In the genomic region with DNA sequence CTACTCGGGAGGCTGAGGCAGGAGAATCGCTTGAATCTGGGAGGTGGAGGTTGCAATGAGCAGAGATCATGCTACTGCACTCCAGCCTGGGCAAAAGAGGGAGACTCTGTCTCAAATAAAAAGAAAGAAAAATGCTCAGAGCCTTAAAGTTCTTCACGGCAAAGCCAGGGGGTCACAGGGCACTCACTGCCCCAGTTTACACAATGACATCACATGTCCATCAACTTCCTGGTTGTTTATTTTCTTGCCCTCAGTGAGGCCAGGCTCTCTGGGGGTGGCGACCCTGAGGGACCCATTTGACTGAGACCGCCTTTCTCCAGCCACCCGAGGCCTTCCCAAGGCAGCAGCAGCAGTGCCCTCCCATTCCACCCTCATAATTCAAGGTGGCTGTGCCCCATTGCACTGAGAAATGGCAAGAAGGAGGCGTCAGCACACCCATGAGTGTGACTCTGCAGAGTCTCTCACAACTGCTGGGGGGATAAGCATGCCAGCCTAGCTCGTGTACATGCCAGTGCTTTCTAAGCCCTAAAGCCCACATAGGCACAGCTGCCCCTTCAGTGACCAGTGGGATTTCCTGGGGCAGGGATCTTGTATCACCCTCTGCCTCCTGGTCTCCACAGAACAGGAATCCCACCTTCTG, we compare ENCODE assay signal across 28 cellular contexts. TPM values are rescaled to one million over a fixed set of nuclear protein-coding genes. Genes with fewer than 3 reads are reported as not detected.
A peak's percentile ranks its signal among the peaks of the same experiment; 100 is the strongest.
DNase-seq lines count a peak whose midpoint lies in the region; ATAC-seq, FAIRE-seq and TF ChIP-seq lines count a peak whose summit lies in the region.
"Had no signal": no experiment of that assay in that cellular context is flagged by ENCODE, and none has a peak within 500 bp of the region (broad histone marks: within the 10 kb centered on the region; RNA-seq: fewer than 3 reads in every experiment).

No MANE protein-coding gene starts in this region.

- H3K27ac ChIP-seq in SK-N-SH (ENCODE audit: low read depth in 2 of 2, low read length in 1 of 2) (peak overlapping the region in 1 of 2 experiments; percentile 37; a peak in 2 of 4 replicates), H1 (ENCODE audit: low read depth, low read length) (no peak overlapping the region), right lobe of liver (peak overlapping the region in 2 of 3 donors; percentile 22 to 58)
- H3K27ac ChIP-seq: lower lobe of right lung, parathyroid adenoma, right atrium auricular region had no signal

- FAIRE-seq in H1 (lab: Jason Lieb, UNC) = no peak
- FAIRE-seq: GM12891 had no signal

- H2BK120ac ChIP-seq in H1 (replicated peaks; ENCODE audit: low read depth, low read length) = no peak overlapping the region

- no peak overlapping the region for H3K4me3 Mint-ChIP-seq in WTC11
- H3K4me3 Mint-ChIP-seq: activated CD4-positive, alpha-beta T cell treated with anti-CD3 and anti-CD28 coated beads, Interleukin-2, amount 10 ng/mL, durations not matched to agents 24 days and 14 days; activated naive CD8-positive, alpha-beta T cell treated with anti-CD3 and anti-CD28 coated beads, Interleukin-2, amount 10 ng/mL, durations not matched to agents 7 days and 5 days; activated T-cell treated with anti-CD3 and anti-CD28 coated beads, Interleukin-2, amount 50 U/mL, for 4 hours; CD4-positive, CD25-positive, alpha-beta regulatory T cell; natural killer cell treated with Interleukin-12 subunit alpha and Interleukin-12 subunit beta and Interleukin-15 and Interleukin-18, amount 100 ng/mL, for 72 hours had no signal

- H4K8ac ChIP-seq in H1 (ENCODE audit: extremely low read depth, insufficient read depth, low read length) = no peak overlapping the region

- H3K4me3 ChIP-seq in SK-N-SH (ENCODE audit: low read depth in 2 of 2, low read length in 1 of 2) (no peak overlapping the region), H1 (ENCODE audit: extremely low read depth in 1 of 4, insufficient read depth in 2 of 4, low read depth in 3 of 4, low read length in 4 of 4) (no peak overlapping the region), right lobe of liver (no peak overlapping the region), skeletal muscle satellite cell (ENCODE audit: low read length) (no peak overlapping the region)
- H3K4me3 ChIP-seq: ascending aorta, lower lobe of right lung, right atrium auricular region had no signal

- no peak for TF ChIP-seq EP300 in SK-N-SH (IDR thresholded peaks at IDR 0.05; ENCODE audit: borderline replicate concordance in 1 of 2, low read depth in 1 of 2, low read length in 1 of 2)
- no peak for TF ChIP-seq EP300 in H1 (IDR thresholded peaks at IDR 0.05; ENCODE audit: borderline replicate concordance in 1 of 2, low read depth in 2 of 2, low read length in 2 of 2)

- H3K79me1 ChIP-seq in H1 (ENCODE audit: low read depth, low read length) = no peaks in the 10 kb centered on the region

- H3K9me2 ChIP-seq in SK-N-SH = no peaks in the 10 kb centered on the region

- H3K4me2 ChIP-seq in SK-N-SH (peak overlapping the region; percentile 24), H1 (ENCODE audit: insufficient read depth in 1 of 2, low read depth in 2 of 2, low read length in 2 of 2) (no peak overlapping the region), skeletal muscle satellite cell (ENCODE audit: low read length) (peak overlapping the region; percentile 19)

- 0 out of 2 replicates have a peak, but pooled peaks cover 2% of the 10 kb centered on the region for H3K36me3 Mint-ChIP-seq in WTC11
- H3K36me3 Mint-ChIP-seq: activated naive CD8-positive, alpha-beta T cell treated with anti-CD3 and anti-CD28 coated beads, Interleukin-2, amount 10 ng/mL, durations not matched to agents 7 days and 5 days; natural killer cell treated with Interleukin-12 subunit alpha and Interleukin-12 subunit beta and Interleukin-15 and Interleukin-18, amount 100 ng/mL, for 72 hours had no signal

- no peak overlapping the region for H2BK12ac ChIP-seq in H1 (ENCODE audit: low read depth, low read length)

- no peak for TF ChIP-seq POLR2A in H1 (IDR thresholded peaks at IDR 0.05; ENCODE audit: control extremely low read depth in 1 of 2, low read depth in 2 of 2, low read length in 2 of 2)
- no peak for TF ChIP-seq POLR2A in right lobe of liver (IDR thresholded peaks at IDR 0.05)

- H3K9ac ChIP-seq in SK-N-SH (no peak overlapping the region), H1 (replicated peaks in 1 of 4; ENCODE audit: extremely low read depth in 1 of 4, low read depth in 3 of 4, low read length in 3 of 4) (no peak overlapping the region), skeletal muscle satellite cell (ENCODE audit: low read depth, low read length) (no peak overlapping the region)
- H3K9ac ChIP-seq: parathyroid adenoma had no signal

- H3K4ac ChIP-seq in H1 (replicated peaks; ENCODE audit: insufficient read length, low read depth, low read length) = no peak overlapping the region

- CTCF ChIA-PET in SK-N-SH (lab: Yijun Ruan, JAX) (no interaction called here), H1 (lab: Charles Lee; ENCODE audit: partially characterized antibody) (interaction anchor here (1.5 kb wide), 1 partner anchor 128 kb away, joined by 4 read pairs; no protein-coding TSS in a partner anchor), WTC11 (lab: Charles Lee) (no interaction called here)

- no peak overlapping the region for H3K23ac ChIP-seq in H1 (ENCODE audit: insufficient read length)

- H3K56ac ChIP-seq in H1 (replicated peaks; ENCODE audit: insufficient read length, low read depth, low read length) = no peak overlapping the region

- no peak for TF ChIP-seq CTCF in SK-N-SH (IDR thresholded peaks at IDR 0.05)
- no peak for TF ChIP-seq CTCF in H1 (IDR thresholded peaks at IDR 0.05; ENCODE audit: control extremely low read depth in 1 of 3, insufficient read depth in 1 of 3, low read depth in 1 of 3, low read length in 3 of 3)
- peak in 1 of 4 donors; percentile 9 for TF ChIP-seq CTCF in right lobe of liver (IDR thresholded peaks at IDR 0.05)
- no peak for TF ChIP-seq CTCF in WTC11 (IDR thresholded peaks at IDR 0.05)

- H2BK5ac ChIP-seq in H1 (ENCODE audit: low read depth, low read length) = no peak overlapping the region; the same call in 1 of the 2 replicates

- H3K23me2 ChIP-seq in H1 (ENCODE audit: low read depth, low read length) = no peaks in the 10 kb centered on the region

- H3K27ac Mint-ChIP-seq in WTC11 = no peak overlapping the region
- H3K27ac Mint-ChIP-seq: activated CD4-positive, alpha-beta T cell treated with anti-CD3 and anti-CD28 coated beads, Interleukin-2, amount 10 ng/mL, durations not matched to agents 24 days and 14 days; activated naive CD8-positive, alpha-beta T cell treated with anti-CD3 and anti-CD28 coated beads, Interleukin-2, amount 10 ng/mL, durations not matched to agents 7 days and 5 days; natural killer cell treated with Interleukin-12 subunit alpha and Interleukin-12 subunit beta and Interleukin-15 and Interleukin-18, amount 100 ng/mL, for 72 hours had no signal

- intact Hi-C loops in right lobe of liver (cut with DNase I) = no loop called here

- H3K9me3 ChIP-seq in SK-N-SH (no peaks in the 10 kb centered on the region), H1 (ENCODE audit: insufficient read depth in 2 of 2, low read depth in 1 of 2, low read length in 1 of 2) (no peaks in the 10 kb centered on the region), right lobe of liver (no peaks in the 10 kb centered on the region), skeletal muscle satellite cell (replicated peaks; ENCODE audit: low read length) (no peaks in the 10 kb centered on the region)
- H3K9me3 ChIP-seq: ascending aorta, lower lobe of right lung, right atrium auricular region had no signal

- H4K20me1 ChIP-seq in SK-N-SH (ENCODE audit: insufficient read depth) (no peaks in the 10 kb centered on the region), H1 (replicated peaks in 1 of 2; ENCODE audit: control insufficient read depth in 1 of 2, insufficient read depth in 2 of 2, low read length in 2 of 2) (peaks cover 0 to 3% of the 10 kb centered on the region in 2 experiments)

- H3K36me3 ChIP-seq in SK-N-SH (replicated peaks in 1 of 2; ENCODE audit: control insufficient read depth in 1 of 2, insufficient read depth in 2 of 2, low read length in 1 of 2) (peaks cover under 1 to 5% of the 10 kb centered on the region in 2 experiments), H1 (ENCODE audit: control insufficient read depth in 2 of 4, insufficient read depth in 4 of 4, low read length in 3 of 4) (no peaks in the 10 kb centered on the region), right lobe of liver (peaks cover 0 to 9% (median 0%) of the 10 kb centered on the region in 4 donors), skeletal muscle satellite cell (ENCODE audit: insufficient read depth, low read length) (peaks cover 5% of the 10 kb centered on the region)
- H3K36me3 ChIP-seq: ascending aorta, lower lobe of right lung had no signal

- H3K14ac ChIP-seq in H1 (ENCODE audit: insufficient read length) = no peak overlapping the region

- H3F3A ChIP-seq in SK-N-SH (replicated peaks; ENCODE audit: insufficient read depth) = peaks cover 3% of the 10 kb centered on the region

- no peak overlapping the region for H2AFZ ChIP-seq in SK-N-SH (ENCODE audit: low read depth)
- H2AFZ ChIP-seq in H1 (ENCODE audit: low read length) = no peak overlapping the region
- H2AFZ ChIP-seq: parathyroid adenoma had no signal

- no peaks in the 10 kb centered on the region for H3K27me3 Mint-ChIP-seq in WTC11 (ENCODE audit: low read depth)
- H3K27me3 Mint-ChIP-seq: activated CD4-positive, alpha-beta T cell treated with anti-CD3 and anti-CD28 coated beads, Interleukin-2, amount 10 ng/mL, durations not matched to agents 24 days and 14 days; activated naive CD8-positive, alpha-beta T cell treated with anti-CD3 and anti-CD28 coated beads, Interleukin-2, amount 10 ng/mL, durations not matched to agents 7 days and 5 days; CD4-positive, CD25-positive, alpha-beta regulatory T cell; natural killer cell treated with Interleukin-12 subunit alpha and Interleukin-12 subunit beta and Interleukin-15 and Interleukin-18, amount 100 ng/mL, for 72 hours had no signal

- DNase-seq in SK-N-SH (no peak), H1 (ENCODE audit: low read depth in 1 of 2, low spot score in 2 of 2) (peak in 1 of 2 experiments; percentile 24), right lobe of liver (no peak), NCI-H2107 (lab: John Stamatoyannopoulos, UW) (no peak), WTC11 (ENCODE audit: low spot score) (no peak)
- no peak for DNase-seq in stimulated activated CD4-positive, alpha-beta T cell treated with anti-CD3 and anti-CD28 coated beads, Interleukin-4, amount 100 ng/mL, for 24 hours
- DNase-seq: 8988T; activated CD4-positive, alpha-beta T cell treated with anti-CD3 and anti-CD28 coated beads, Interleukin-2, amount 10 ng/mL, durations not matched to agents 24 days and 14 days; activated gamma-delta T cell; activated naive CD8-positive, alpha-beta T cell treated with anti-CD3 and anti-CD28 coated beads, Interleukin-2, amount 10 ng/mL, durations not matched to agents 7 days and 5 days; activated T-cell treated with anti-CD3 and anti-CD28 coated beads, Interleukin-2, amount 50 U/mL, for 4 hours; AML-193; CD4-positive, CD25-positive, alpha-beta regulatory T cell; cortex of kidney; effector memory CD4-positive, alpha-beta T cell; erythroblast; lower lobe of right lung; SHP77 treated with DMSO at 0.1 percent for 48 hours; stimulated activated CD4-positive, alpha-beta T cell treated with anti-CD3 and anti-CD28 coated beads, Interleukin-1b, Interleukin-23, amount 100 ng/mL, for 48 hours; stimulated activated naive CD8-positive, alpha-beta T cell treated with anti-CD3 and anti-CD28 coated beads, Interleukin-15, Interleukin-2, amounts not matched to agents 100 U/mL and 50 U/mL, for 24 hours; SW 1271 had no signal

- peaks cover 4% of the 10 kb centered on the region; the same call in 1 of the 2 replicates for H3K9me3 Mint-ChIP-seq in WTC11
- H3K9me3 Mint-ChIP-seq: activated CD4-positive, alpha-beta T cell treated with anti-CD3 and anti-CD28 coated beads, Interleukin-2, amount 10 ng/mL, durations not matched to agents 24 days and 14 days; activated naive CD8-positive, alpha-beta T cell treated with anti-CD3 and anti-CD28 coated beads, Interleukin-2, amount 10 ng/mL, durations not matched to agents 7 days and 5 days; activated T-cell treated with anti-CD3 and anti-CD28 coated beads, Interleukin-2, amount 50 U/mL, for 4 hours; natural killer cell treated with Interleukin-12 subunit alpha and Interleukin-12 subunit beta and Interleukin-15 and Interleukin-18, amount 100 ng/mL, for 72 hours had no signal

- H2BK15ac ChIP-seq in H1 (ENCODE audit: low read length) = no peak overlapping the region

- H4K91ac ChIP-seq in H1 (replicated peaks; ENCODE audit: insufficient read length, low read length) = no peak overlapping the region

- POLR2A ChIA-PET in SK-N-SH (lab: Yijun Ruan, JAX) (no interaction called here), H1 (lab: Charles Lee; ENCODE audit: partially characterized antibody) (interaction anchor here (1.5 kb wide), 1 partner anchor 13 kb away, joined by 3 read pairs; no protein-coding TSS in a partner anchor), WTC11 (lab: Charles Lee) (no interaction called here)

- peaks cover 11% of the 10 kb centered on the region for H3K4me1 Mint-ChIP-seq in WTC11
- H3K4me1 Mint-ChIP-seq: activated CD4-positive, alpha-beta T cell treated with anti-CD3 and anti-CD28 coated beads, Interleukin-2, amount 10 ng/mL, durations not matched to agents 24 days and 14 days; activated naive CD8-positive, alpha-beta T cell treated with anti-CD3 and anti-CD28 coated beads, Interleukin-2, amount 10 ng/mL, durations not matched to agents 7 days and 5 days; CD4-positive, CD25-positive, alpha-beta regulatory T cell had no signal

- H2AK5ac ChIP-seq in H1 (ENCODE audit: low read depth, low read length) = 0 out of 2 replicates have a peak overlapping the region, but pooled peaks have one; percentile 13

- 91% methylated on average over 8 of the region's 8 CpGs for WGBS in SK-N-SH (ENCODE audit: low lambda C conversion rate)
- WGBS in H1 (ENCODE audit: extremely low coverage in 1 of 2, insufficient coverage in 1 of 2, insufficient read length in 1 of 2, insufficient replicate concordance in 2 of 2, low coverage in 1 of 2, low lambda C conversion rate in 2 of 2, missing lambda C conversion rate in 1 of 2), 2 experiments = 86% methylated on average over 8 of the region's 8 CpGs; no CpG with 5 or more reads in 1 of the 2 experiments
- WGBS in right lobe of liver (ENCODE audit: insufficient coverage, low coverage, low lambda C conversion rate, missing lambda C conversion rate) = 25% methylated on average over 1 of the region's 8 CpGs

- peaks cover 0 to 12% of the 10 kb centered on the region in 2 experiments; a peak in 2 of 4 replicates for H3K4me1 ChIP-seq in SK-N-SH (ENCODE audit: control insufficient read depth in 1 of 2, insufficient read depth in 2 of 2, low read depth in 1 of 2, low read length in 1 of 2)
- no peaks in the 10 kb centered on the region; a peak in 1 of 7 replicates for H3K4me1 ChIP-seq in H1 (replicated peaks in 1 of 4; ENCODE audit: control insufficient read depth in 3 of 4, insufficient read depth in 4 of 4, low read length in 3 of 4)
- peaks cover 0 to 32% (median 8%) of the 10 kb centered on the region in 4 donors for H3K4me1 ChIP-seq in right lobe of liver
- H3K4me1 ChIP-seq in skeletal muscle satellite cell (ENCODE audit: control insufficient read depth, insufficient read depth, low read length) = peaks cover 33% of the 10 kb centered on the region
- H3K4me1 ChIP-seq: lower lobe of right lung, parathyroid adenoma, right atrium auricular region had no signal

- H3K79me2 ChIP-seq in SK-N-SH (ENCODE audit: insufficient read depth) (no peaks in the 10 kb centered on the region), H1 (ENCODE audit: control insufficient read depth in 1 of 2, insufficient read depth in 2 of 2, low read length in 2 of 2) (no peaks in the 10 kb centered on the region)
- H3K79me2 ChIP-seq: parathyroid adenoma had no signal

- ATAC-seq in SK-N-SH treated with all-trans-retinoic acid at 6 μM for 48 hours = no peak; the same call in 2 of the 3 replicates
- peak; percentile 73 to 87 (median 80) for ATAC-seq in right lobe of liver
- no peak for ATAC-seq in WTC11
- ATAC-seq: activated T-cell treated with anti-CD3 and anti-CD28 coated beads, Interleukin-2, amount 50 U/mL, for 4 hours; stimulated activated naive CD8-positive, alpha-beta T cell treated with anti-CD3 and anti-CD28 coated beads, Interleukin-15, Interleukin-2, amounts not matched to agents 100 U/mL and 50 U/mL, for 24 hours had no signal

- H3K18ac ChIP-seq in H1 (ENCODE audit: extremely low read depth, low read length) = no peak overlapping the region

- no peak overlapping the region for H2BK20ac ChIP-seq in H1 (ENCODE audit: low read length)

- TF ChIP-seq RAD21 in SK-N-SH (IDR thresholded peaks at IDR 0.05; ENCODE audit: low read length) = no peak
- no peak for TF ChIP-seq RAD21 in H1 (IDR thresholded peaks at IDR 0.05 in 1 of 2, conservative IDR thresholded peaks at IDR 0.05 in 1 of 2; ENCODE audit: low read depth in 2 of 2, low read length in 2 of 2)

- H4K5ac ChIP-seq in H1 (ENCODE audit: insufficient read length, low read depth, low read length) = no peak overlapping the region

- H3K27me3 ChIP-seq in SK-N-SH (ENCODE audit: insufficient read depth) (no peaks in the 10 kb centered on the region), H1 (replicated peaks in 1 of 4; ENCODE audit: control insufficient read depth in 3 of 4, extremely low read depth in 1 of 4, insufficient read depth in 3 of 4, low read length in 3 of 4) (no peaks in the 10 kb centered on the region), right lobe of liver (no peaks in the 10 kb centered on the region), skeletal muscle satellite cell (ENCODE audit: control insufficient read depth, insufficient read depth, low read length) (no peaks in the 10 kb centered on the region)
- H3K27me3 ChIP-seq: ascending aorta, right atrium auricular region had no signal

RNA-seq across cellular contexts. Expression of a gene that starts 50.0 kb away (rescaled TPM):
- 9.9 and 11.0 TPM in 2 replicates for polyA plus RNA-seq in SK-N-SH (2012; rRNA removed)
- 4.5 and 6.4 TPM in 2 replicates for polyA plus RNA-seq in SK-N-SH (2012; cell fraction: cytosol; rRNA removed)
- polyA plus RNA-seq in SK-N-SH (2012; cell fraction: nucleus; rRNA removed) = 36.2 and 48.1 TPM in 2 replicates
- total RNA-seq in H1 (2021; fragmentation: NEBNext Ultra II Directional; extraction: Animal tissue kit (Norgen Biotek cat#: 25700)) = 29.3 and 29.4 TPM in 2 replicates
- polyA plus RNA-seq in H1 (2011; rRNA removed) = 33.1 and 45.9 TPM in 2 replicates
- 27.8 TPM for polyA plus RNA-seq in H1 (2011; cell fraction: cytosol; rRNA removed)
- 87.1 TPM for polyA plus RNA-seq in H1 (2011; cell fraction: nucleus; rRNA removed)
- 20.0 to 23.2 TPM (median 21.2 TPM) in 4 replicates for polyA plus RNA-seq in H1 (2012, experiment 1 of 2)
- 19.3 TPM for polyA plus RNA-seq in H1 (2012, experiment 2 of 2)
- polyA plus RNA-seq in H1 (2013, experiment 1 of 2) = 18.7 TPM
- polyA plus RNA-seq in H1 (2013, experiment 2 of 2) = 20.6 TPM
- polyA minus RNA-seq in H1 (2011; rRNA and poly(A)+ RNA removed) = 53.5 and 60.7 TPM in 2 replicates
- polyA minus RNA-seq in H1 (2011; cell fraction: cytosol; rRNA and poly(A)+ RNA removed) = 20.0 TPM
- polyA minus RNA-seq in H1 (2011; cell fraction: nucleus; rRNA and poly(A)+ RNA removed) = 39.1 TPM
- total RNA-seq in right lobe of liver = 10 to 100 TPM; 33.1 to 73.4 (median 56.6) TPM
- 5.6 and 7.4 TPM in 2 replicates for total RNA-seq in skeletal muscle satellite cell (2012; rRNA removed)
- total RNA-seq in WTC11 (2021) = 23.1 to 25.9 TPM (median 23.6 TPM) in 3 replicates

Comparison
In these comparisons a context has a peak if more than half of its experiments do, and no peak if none do; other contexts are left out.
1. H3K4me2 ChIP-seq: peak in SK-N-SH (single experiment) and skeletal muscle satellite cell (single experiment); none in H1 (0 of 2).
2. ATAC-seq: peak in right lobe of liver (4 of 4); none in SK-N-SH treated with all-trans-retinoic acid at 6 μM for 48 hours (single experiment) and WTC11 (single experiment).